ENCODE assay signal across 27 cellular contexts in genomic region chr12:89024580-89024979, GRCh38.
"Had no signal": no experiment of that assay in that cellular context is flagged by ENCODE, and none has a peak within 500 bp of the region (broad histone marks: within the 10 kb centered on the region; RNA-seq: fewer than 3 reads in every experiment).

No MANE protein-coding gene starts in this region.

- H3K27ac ChIP-seq: colonic mucosa, epithelial cell of prostate, esophagus squamous epithelium, gastrocnemius medialis, heart right ventricle, left lung, lower lobe of right lung had no signal

- H3K4me1 ChIP-seq: colonic mucosa, gastrocnemius medialis had no signal

- H3K4me3 ChIP-seq: colonic mucosa, esophagus squamous epithelium, gastrocnemius medialis, heart right ventricle, left lung, lower lobe of right lung, mucosa of descending colon had no signal

- H3K27ac Mint-ChIP-seq: dendritic cell treated with granulocyte-macrophage colony-stimulating factor and Interleukin-4, amounts not matched to agents 40 ng/mL and 50 ng/mL, for 4 days; effector memory CD8-positive, alpha-beta T cell; endodermal cell; mesothelial cell of epicardium had no signal

- H3K9me3 Mint-ChIP-seq: dendritic cell treated with granulocyte-macrophage colony-stimulating factor and Interleukin-4, amounts not matched to agents 40 ng/mL and 50 ng/mL, for 4 days; effector memory CD8-positive, alpha-beta T cell; endodermal cell; mesothelial cell of epicardium had no signal

- DNase-seq: colonic mucosa; cortex of kidney; effector CD8-positive, alpha-beta T cell; effector memory CD8-positive, alpha-beta T cell; endodermal cell; esophagus squamous epithelium; foreskin fibroblast; foreskin melanocyte; gastrocnemius medialis; glutamatergic neuron; head of caudate nucleus; heart right ventricle; hippocampal formation; left cardiac atrium; left lung; left ventricle myocardium superior; lower lobe of right lung; mesenchymal stem cell; mucosa of descending colon; naive B cell had no signal

- H3K27me3 ChIP-seq: colonic mucosa, esophagus squamous epithelium, gastrocnemius medialis, heart right ventricle, left lung had no signal

- H3K9me3 ChIP-seq: colonic mucosa, esophagus squamous epithelium, gastrocnemius medialis, left lung, lower lobe of right lung, mucosa of descending colon had no signal

- H3K4me3 Mint-ChIP-seq: dendritic cell treated with granulocyte-macrophage colony-stimulating factor and Interleukin-4, amounts not matched to agents 40 ng/mL and 50 ng/mL, for 4 days; effector memory CD8-positive, alpha-beta T cell; endodermal cell; mesothelial cell of epicardium; naive B cell had no signal

- H3K36me3 Mint-ChIP-seq: mesothelial cell of epicardium, naive B cell had no signal

- H3K4me1 Mint-ChIP-seq: mesothelial cell of epicardium, naive B cell had no signal

- ATAC-seq: effector memory CD8-positive, alpha-beta T cell; esophagus mucosa; gastrocnemius medialis; heart right ventricle; left cardiac atrium; left lung; left ventricle myocardium superior; lower lobe of right lung; mucosa of descending colon had no signal

- H3K36me3 ChIP-seq: colonic mucosa, esophagus squamous epithelium, gastrocnemius medialis, heart right ventricle, left lung, lower lobe of right lung had no signal

- FAIRE-seq: endometrium, islet of Langerhans, keratinocyte had no signal

- H3K27me3 Mint-ChIP-seq: dendritic cell treated with granulocyte-macrophage colony-stimulating factor and Interleukin-4, amounts not matched to agents 40 ng/mL and 50 ng/mL, for 4 days; effector memory CD8-positive, alpha-beta T cell; naive B cell had no signal
